In genomic region chr13:95296326-95296939, GRCh38 we compare ENCODE assay signal across 1 cellular context.
TF ChIP-seq lines count a peak whose summit lies in the region.

No MANE protein-coding gene starts in this region.

TF ChIP-seq in SK-N-SH treated with all-trans-retinoic acid at 6 μM for 48 hours, 23 proteins besides CTCF, POLR2A, EP300 and RAD21 (continued from another document):
- TF ChIP-seq POU6F1 (CRISPR knock-in tag; IDR thresholded peaks at IDR 0.05; ENCODE audit: borderline replicate concordance, low read depth) (no peak), PPARA (CRISPR knock-in tag; IDR thresholded peaks at IDR 0.05; ENCODE audit: borderline replicate concordance) (no peak), CSDC2 (CRISPR knock-in tag; IDR thresholded peaks at IDR 0.05) (no peak), SNAI2 (CRISPR knock-in tag; IDR thresholded peaks at IDR 0.05) (no peak), ZFP3 (CRISPR knock-in tag; IDR thresholded peaks at IDR 0.05) (no peak), CREB5 (CRISPR knock-in tag; IDR thresholded peaks at IDR 0.05; ENCODE audit: low read depth) (no peak), ZNF565 (CRISPR knock-in tag; conservative IDR thresholded peaks at IDR 0.05; ENCODE audit: low read depth) (no peak), RARB (CRISPR knock-in tag; IDR thresholded peaks at IDR 0.05) (no peak), ISL1 (CRISPR knock-in tag; IDR thresholded peaks at IDR 0.05) (no peak), ZC3H10 (CRISPR knock-in tag; IDR thresholded peaks at IDR 0.05) (no peak), ARNTL (CRISPR knock-in tag; IDR thresholded peaks at IDR 0.05; ENCODE audit: borderline replicate concordance, low read depth) (no peak)
- TF ChIP-seq, protein P1, sequence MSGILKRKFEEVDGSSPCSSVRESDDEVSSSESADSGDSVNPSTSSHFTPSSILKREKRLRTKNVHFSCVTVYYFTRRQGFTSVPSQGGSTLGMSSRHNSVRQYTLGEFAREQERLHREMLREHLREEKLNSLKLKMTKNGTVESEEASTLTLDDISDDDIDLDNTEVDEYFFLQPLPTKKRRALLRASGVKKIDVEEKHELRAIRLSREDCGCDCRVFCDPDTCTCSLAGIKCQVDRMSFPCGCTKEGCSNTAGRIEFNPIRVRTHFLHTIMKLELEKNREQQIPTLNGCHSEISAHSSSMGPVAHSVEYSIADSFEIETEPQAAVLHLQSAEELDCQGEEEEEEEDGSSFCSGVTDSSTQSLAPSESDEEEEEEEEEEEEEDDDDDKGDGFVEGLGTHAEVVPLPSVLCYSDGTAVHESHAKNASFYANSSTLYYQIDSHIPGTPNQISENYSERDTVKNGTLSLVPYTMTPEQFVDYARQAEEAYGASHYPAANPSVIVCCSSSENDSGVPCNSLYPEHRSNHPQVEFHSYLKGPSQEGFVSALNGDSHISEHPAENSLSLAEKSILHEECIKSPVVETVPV (CRISPR knock-in tag; IDR thresholded peaks at IDR 0.05), result no peak
